ENCODE assay signal across 13 cellular contexts in the genomic region with DNA sequence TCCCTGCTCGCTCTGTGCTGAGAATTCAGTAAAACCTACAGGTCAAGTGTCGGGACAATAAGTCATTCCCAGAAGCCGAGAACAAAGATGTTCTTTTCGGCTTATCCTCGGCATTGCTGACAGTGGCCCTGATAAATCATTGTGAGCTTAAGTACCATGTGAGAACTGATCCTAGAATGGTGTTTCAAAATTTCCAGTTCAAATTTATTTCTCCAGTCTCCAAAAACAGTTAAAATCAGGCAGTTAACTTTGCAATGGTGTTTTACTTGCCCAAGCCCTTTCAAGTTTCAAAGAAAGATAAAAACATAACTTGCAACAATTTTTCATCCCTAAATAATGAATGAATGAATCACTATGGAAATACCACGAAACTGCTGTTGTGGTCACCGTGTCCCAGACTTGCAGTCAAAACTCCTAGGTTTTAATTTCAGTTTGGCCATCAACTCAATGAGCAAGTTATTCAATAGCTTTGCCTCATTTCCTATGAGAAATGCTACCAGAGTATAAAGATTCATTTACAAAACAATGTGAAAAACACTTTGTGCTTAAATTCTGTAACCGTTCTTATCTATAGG. TPM values are rescaled to one million over a fixed set of nuclear protein-coding genes. Genes with fewer than 3 reads are reported as not detected.
A peak's percentile ranks its signal among the peaks of the same experiment; 100 is the strongest.
DNase-seq lines count a peak whose midpoint lies in the region; ATAC-seq and TF ChIP-seq lines count a peak whose summit lies in the region.
"Had no signal": no experiment of that assay in that cellular context is flagged by ENCODE, and none has a peak within 500 bp of the region (broad histone marks: within the 10 kb centered on the region; RNA-seq: fewer than 3 reads in every experiment).

No MANE protein-coding gene starts in this region.

- H3K4me1 Mint-ChIP-seq in activated CD4-positive, alpha-beta T cell treated with anti-CD3 and anti-CD28 coated beads for 36 hours: peaks cover 58% of the 10 kb centered on the region
- H3K4me1 Mint-ChIP-seq in brain: peaks cover 74% of the 10 kb centered on the region
- peaks cover 48 to 73% (median 60%) of the 10 kb centered on the region in 4 donors for H3K4me1 Mint-ChIP-seq in CD4-positive, alpha-beta memory T cell

- no peaks in the 10 kb centered on the region for H3K9me3 ChIP-seq in osteoblast (ENCODE audit: low read depth, low read length)
- no peaks in the 10 kb centered on the region for H3K9me3 ChIP-seq in CD4-positive, alpha-beta memory T cell (ENCODE audit: control insufficient read depth in 1 of 2, low read length in 2 of 2)
- H3K9me3 ChIP-seq: spleen had no signal

- peak overlapping the region; percentile 52 for H3K27ac ChIP-seq in osteoblast (ENCODE audit: low read depth, low read length)
- H3K27ac ChIP-seq in CD4-positive, alpha-beta memory T cell (ENCODE audit: low read depth, low read length): no peak overlapping the region

- peak overlapping the region; percentile 84 for H3K4me2 ChIP-seq in osteoblast (ENCODE audit: insufficient read depth, low read length)

- no peak for ATAC-seq in activated CD4-positive, alpha-beta T cell treated with anti-CD3 and anti-CD28 coated beads for 36 hours
- no peak for ATAC-seq in HG03108 (IDR thresholded peaks at IDR 0.05; ENCODE audit: unreplicated experiment)
- ATAC-seq: stimulated activated naive B cell treated with anti-CD40 and anti-IgM and Interleukin-4, amounts not matched to agents 10 μg/mL and 1 μg/mL and 100 μg/mL, for 72 hours had no signal

- H3K36me3 ChIP-seq in osteoblast (ENCODE audit: insufficient read depth, low read length): peaks cover 38% of the 10 kb centered on the region
- H3K36me3 ChIP-seq in CD4-positive, alpha-beta memory T cell (ENCODE audit: insufficient read depth, low read length): peaks cover 69% of the 10 kb centered on the region

- peaks cover 31% of the 10 kb centered on the region for H4K20me1 ChIP-seq in osteoblast (ENCODE audit: insufficient read depth, low read length)

- H3K27me3 ChIP-seq in osteoblast (ENCODE audit: insufficient read depth, low read length): no peaks in the 10 kb centered on the region
- no peaks in the 10 kb centered on the region for H3K27me3 ChIP-seq in CD4-positive, alpha-beta memory T cell (ENCODE audit: insufficient read depth, low read length)
- H3K27me3 ChIP-seq: spleen had no signal

- TF ChIP-seq CTCF in brain (conservative IDR thresholded peaks at IDR 0.05) (no peak), osteoblast (IDR thresholded peaks at IDR 0.05; ENCODE audit: extremely low read depth, low read depth, low read length) (no peak)

- no peaks in the 10 kb centered on the region for H3K27me3 Mint-ChIP-seq in activated CD4-positive, alpha-beta T cell treated with anti-CD3 and anti-CD28 coated beads for 36 hours
- H3K27me3 Mint-ChIP-seq in brain: peaks cover 3% of the 10 kb centered on the region
- H3K27me3 Mint-ChIP-seq in CD4-positive, alpha-beta memory T cell: no peaks in the 10 kb centered on the region
- H3K27me3 Mint-ChIP-seq: stimulated activated naive B cell treated with anti-CD40 and anti-IgM and Interleukin-4, amounts not matched to agents 10 μg/mL and 1 μg/mL and 100 μg/mL, for 72 hours had no signal

- no peak overlapping the region for H3K4me3 Mint-ChIP-seq in activated CD4-positive, alpha-beta T cell treated with anti-CD3 and anti-CD28 coated beads for 36 hours
- H3K4me3 Mint-ChIP-seq in brain: peak overlapping the region; percentile 12 to 96 (median 29)
- peak overlapping the region in 2 of 8 donors; percentile 11 to 26 for H3K4me3 Mint-ChIP-seq in CD4-positive, alpha-beta memory T cell

- no peak overlapping the region for H2AFZ ChIP-seq in osteoblast (ENCODE audit: low read length)

- POLR2A ChIA-PET in activated CD4-positive, alpha-beta T cell treated with anti-CD3 and anti-CD28 coated beads for 36 hours (lab: Charles Lee): no interaction called here
- POLR2A ChIA-PET in CD4-positive, alpha-beta memory T cell (lab: Charles Lee; ENCODE audit: partially characterized antibody): no interaction called here

- no peaks in the 10 kb centered on the region for H3K9me3 Mint-ChIP-seq in activated CD4-positive, alpha-beta T cell treated with anti-CD3 and anti-CD28 coated beads for 36 hours (ENCODE audit: low read depth)
- H3K9me3 Mint-ChIP-seq in brain: no peaks in the 10 kb centered on the region
- H3K9me3 Mint-ChIP-seq in CD4-positive, alpha-beta memory T cell: peaks cover 0 to 2% (median 0%) of the 10 kb centered on the region in 8 donors
- H3K9me3 Mint-ChIP-seq: stimulated activated naive B cell treated with anti-CD40 and anti-IgM and Interleukin-4, amounts not matched to agents 10 μg/mL and 1 μg/mL and 100 μg/mL, for 72 hours had no signal

- peak overlapping the region; percentile 21 for H3K4me3 ChIP-seq in osteoblast (ENCODE audit: insufficient read depth, low read length)
- H3K4me3 ChIP-seq in CD4-positive, alpha-beta memory T cell (ENCODE audit: low read length in 2 of 2): no peak overlapping the region

- peaks cover 64% of the 10 kb centered on the region for H3K36me3 Mint-ChIP-seq in activated CD4-positive, alpha-beta T cell treated with anti-CD3 and anti-CD28 coated beads for 36 hours (ENCODE audit: low read depth)
- peaks cover 63% of the 10 kb centered on the region for H3K36me3 Mint-ChIP-seq in brain
- peaks cover 65 to 83% of the 10 kb centered on the region in 2 donors for H3K36me3 Mint-ChIP-seq in CD4-positive, alpha-beta memory T cell

- H3K79me2 ChIP-seq in osteoblast (ENCODE audit: insufficient read depth, low read length): peaks cover 84% of the 10 kb centered on the region

- H3K4me1 ChIP-seq in osteoblast (ENCODE audit: insufficient read depth, low read length): peaks cover 44% of the 10 kb centered on the region
- H3K4me1 ChIP-seq in CD4-positive, alpha-beta memory T cell (ENCODE audit: insufficient read depth, low read length): peaks cover 59% of the 10 kb centered on the region

- intact Hi-C loops in activated CD4-positive, alpha-beta T cell treated with anti-CD3 and anti-CD28 coated beads for 36 hours (cut with DNase I, micrococcal nuclease): loop anchor here in 1 of 2 experiments (2.0 kb wide), 1 partner anchor 371 kb away; no protein-coding TSS in a partner anchor
- intact Hi-C loops in CD4-positive, alpha-beta memory T cell (cut with micrococcal nuclease): no loop called here

- CTCF ChIA-PET in activated CD4-positive, alpha-beta T cell treated with anti-CD3 and anti-CD28 coated beads for 36 hours (lab: Charles Lee): interaction anchor here (1.1 kb wide), 1 partner anchor 155 kb away, joined by 3 read pairs; no protein-coding TSS in a partner anchor
- CTCF ChIA-PET in CD4-positive, alpha-beta memory T cell (lab: Charles Lee; ENCODE audit: partially characterized antibody): no interaction called here

- H3K27ac Mint-ChIP-seq in activated CD4-positive, alpha-beta T cell treated with anti-CD3 and anti-CD28 coated beads for 36 hours: peak overlapping the region; percentile 44
- H3K27ac Mint-ChIP-seq in brain: peak overlapping the region in 2 of 5 experiments; percentile 55 to 56
- H3K27ac Mint-ChIP-seq in CD4-positive, alpha-beta memory T cell: peak overlapping the region in 3 of 7 donors; percentile 31 to 86 (median 44)

- DNase-seq in activated CD4-positive, alpha-beta T cell treated with anti-CD3 and anti-CD28 coated beads for 36 hours: no peak
- DNase-seq in activated CD4-positive, alpha-beta T cell treated with anti-CD3 and anti-CD28 coated beads for 48 hours: no peak
- peak; percentile 85 for DNase-seq in osteoblast (ENCODE audit: insufficient read length, low spot score, missing footprints)
- DNase-seq in CD4-positive, alpha-beta memory T cell: no peak
- DNase-seq: caudate nucleus; glutamatergic neuron; NCI-H69; spleen; stimulated activated naive B cell treated with anti-CD40 and anti-IgM and Interleukin-4, amounts not matched to agents 10 μg/mL and 1 μg/mL and 100 μg/mL, for 72 hours; T-helper 1 cell had no signal

RNA-seq across cellular contexts. Expression of gene ATP5F1E, which starts 4.3 kb away (rescaled TPM):
- 10 to 100 TPM; 63.5 to 76.1 TPM for total RNA-seq in activated CD4-positive, alpha-beta T cell treated with anti-CD3 and anti-CD28 coated beads for 36 hours
- 87.4 TPM for polyA plus RNA-seq in brain (ENCODE audit: insufficient read depth, low read depth, low replicate concordance)
- total RNA-seq in osteoblast: 19.5 and 23.0 TPM in 2 replicates
- 10 to 100 TPM; 77.2 to 84.5 TPM for total RNA-seq in CD4-positive, alpha-beta memory T cell
- polyA plus RNA-seq in CD4-positive, alpha-beta memory T cell: 100 to 1,000 TPM in 1 of 2 donors, 10 to 100 TPM in 1; 76.9 to 102 TPM

RNA-seq across cellular contexts. Expression of gene TUBB1, which starts 8.6 kb away (rescaled TPM):
- not detected for total RNA-seq in activated CD4-positive, alpha-beta T cell treated with anti-CD3 and anti-CD28 coated beads for 36 hours
- polyA plus RNA-seq in brain (ENCODE audit: insufficient read depth, low read depth, low replicate concordance): not detected
- not detected in 2 replicates for total RNA-seq in osteoblast
- total RNA-seq in CD4-positive, alpha-beta memory T cell: not detected
- polyA plus RNA-seq in CD4-positive, alpha-beta memory T cell: not detected
- total RNA-seq: H1 had no signal
- polyA plus RNA-seq: H1 had no signal

RNA-seq across cellular contexts. Expression of gene PRELID3B, which starts 14.8 kb away (rescaled TPM):
- total RNA-seq in activated CD4-positive, alpha-beta T cell treated with anti-CD3 and anti-CD28 coated beads for 36 hours: 100 to 1,000 TPM; 148 to 196 TPM
- 38.3 TPM for polyA plus RNA-seq in brain (ENCODE audit: insufficient read depth, low read depth, low replicate concordance)
- 68.4 and 72.2 TPM in 2 replicates for total RNA-seq in osteoblast
- 10 to 100 TPM; 47.0 to 53.5 TPM for total RNA-seq in CD4-positive, alpha-beta memory T cell
- 10 to 100 TPM; 35.7 to 54.7 TPM for polyA plus RNA-seq in CD4-positive, alpha-beta memory T cell

RNA-seq across cellular contexts. Expression of gene CTSZ, which starts 20.8 kb away (rescaled TPM):
- 10 to 100 TPM; 26.6 to 29.4 TPM for total RNA-seq in activated CD4-positive, alpha-beta T cell treated with anti-CD3 and anti-CD28 coated beads for 36 hours
- 32.2 TPM for polyA plus RNA-seq in brain (ENCODE audit: insufficient read depth, low read depth, low replicate concordance)
- 223 and 264 TPM in 2 replicates for total RNA-seq in osteoblast
- total RNA-seq in CD4-positive, alpha-beta memory T cell: 10 to 100 TPM; 34.8 to 37.3 TPM
- 1 to 10 TPM in 1 of 2 donors, under 1 TPM in 1; 0.76 to 3.4 TPM for polyA plus RNA-seq in CD4-positive, alpha-beta memory T cell

RNA-seq across cellular contexts. Expression of gene NELFCD, which starts 46.8 kb away (rescaled TPM):
- total RNA-seq in activated CD4-positive, alpha-beta T cell treated with anti-CD3 and anti-CD28 coated beads for 36 hours: 100 to 1,000 TPM; 111 to 121 TPM
- 153 TPM for polyA plus RNA-seq in brain (ENCODE audit: insufficient read depth, low read depth, low replicate concordance)
- 41.3 and 46.7 TPM in 2 replicates for total RNA-seq in osteoblast
- 10 to 100 TPM; 77.6 to 93.3 TPM for total RNA-seq in CD4-positive, alpha-beta memory T cell
- 10 to 100 TPM; 72.6 to 88.0 TPM for polyA plus RNA-seq in CD4-positive, alpha-beta memory T cell
